ENCODE assay signal across 1 cellular context in genomic region chr18:74342416-74343043, GRCh38.
A peak's percentile ranks its signal among the peaks of the same experiment; 100 is the strongest.
TF ChIP-seq lines count a peak whose summit lies in the region.

No MANE protein-coding gene starts in this region.

TF ChIP-seq in HepG2, 621 proteins besides CTCF, POLR2A, EP300 and RAD21 (continued from another document):
- no peak for TF ChIP-seq REST (IDR thresholded peaks at IDR 0.05; ENCODE audit: borderline replicate concordance in 1 of 2, low read depth in 1 of 2, low read length in 2 of 2)
- TF ChIP-seq SMC3 (IDR thresholded peaks at IDR 0.05; ENCODE audit: low read length), result peak; percentile 88
- no peak for TF ChIP-seq TBX2 (CRISPR knock-in tag; IDR thresholded peaks at IDR 0.05; ENCODE audit: borderline replicate concordance)
- TF ChIP-seq ARID3A (IDR thresholded peaks at IDR 0.05; ENCODE audit: low read depth, low read length), result 0 out of 2 replicates have a peak, but pooled peaks have one; percentile 42
- TF ChIP-seq ZNF879 (CRISPR knock-in tag; IDR thresholded peaks at IDR 0.05), result no peak
- TF ChIP-seq ZXDC (CRISPR knock-in tag; IDR thresholded peaks at IDR 0.05), result no peak
- TF ChIP-seq HNRNPK (IDR thresholded peaks at IDR 0.05; ENCODE audit: low read depth, low read length, poor library complexity, severe bottlenecking), result no peak
- TF ChIP-seq TBP (CRISPR knock-in tag; IDR thresholded peaks at IDR 0.05), result no peak
- TF ChIP-seq AGO2 (optimal IDR thresholded peaks at IDR 0.05; ENCODE audit: low read depth, low read length), result no peak
- no peak for TF ChIP-seq RCOR2 (CRISPR knock-in tag; IDR thresholded peaks at IDR 0.05)
- no peak for TF ChIP-seq ZFAT (CRISPR knock-in tag; conservative IDR thresholded peaks at IDR 0.05)
- no peak for TF ChIP-seq POLR2AphosphoS5 (IDR thresholded peaks at IDR 0.05; ENCODE audit: low read depth, low read length)
- peak; percentile 90 for TF ChIP-seq STAG1 (CRISPR knock-in tag; IDR thresholded peaks at IDR 0.05)
- no peak for TF ChIP-seq XBP1 (CRISPR knock-in tag; IDR thresholded peaks at IDR 0.05)
- TF ChIP-seq ZC3H4 (CRISPR knock-in tag; IDR thresholded peaks at IDR 0.05; ENCODE audit: borderline replicate concordance), result no peak
- TF ChIP-seq MEF2D (CRISPR knock-in tag; IDR thresholded peaks at IDR 0.05), result no peak
- TF ChIP-seq ATM (IDR thresholded peaks at IDR 0.05; ENCODE audit: borderline replicate concordance), result no peak
- TF ChIP-seq PLRG1 (conservative IDR thresholded peaks at IDR 0.05), result no peak
- TF ChIP-seq STAT5B (CRISPR knock-in tag; IDR thresholded peaks at IDR 0.05), result no peak
- no peak for TF ChIP-seq ZNF253 (CRISPR knock-in tag; IDR thresholded peaks at IDR 0.05; ENCODE audit: borderline replicate concordance)
- no peak for TF ChIP-seq PRDM4 (CRISPR knock-in tag; IDR thresholded peaks at IDR 0.05; ENCODE audit: borderline replicate concordance)
- no peak for TF ChIP-seq E2F5 (CRISPR knock-in tag; conservative IDR thresholded peaks at IDR 0.05)
- TF ChIP-seq POGK (CRISPR knock-in tag; conservative IDR thresholded peaks at IDR 0.05), result no peak
- no peak for TF ChIP-seq ZNF609 (CRISPR knock-in tag; IDR thresholded peaks at IDR 0.05; ENCODE audit: borderline replicate concordance)
TF ChIP-seq in HepG2: peak in this region for 3.
